In genomic region chr9:129068110-129068509, GRCh38 we compare ENCODE assay signal across 14 cellular contexts. TPM values are rescaled to one million over a fixed set of nuclear protein-coding genes. Genes with fewer than 3 reads are reported as not detected.
DNase-seq lines count a peak whose midpoint lies in the region; ATAC-seq, FAIRE-seq and TF ChIP-seq lines count a peak whose summit lies in the region.
"Had no signal": no experiment of that assay in that cellular context is flagged by ENCODE, and none has a peak within 500 bp of the region (broad histone marks: within the 10 kb centered on the region; RNA-seq: fewer than 3 reads in every experiment).

No MANE protein-coding gene starts in this region.

- no peak overlapping the region for H3K4me2 ChIP-seq in K562 (ENCODE audit: insufficient read depth, low read length)

- H3K9me3 ChIP-seq in K562 (replicated peaks; ENCODE audit: control insufficient read depth, insufficient read depth, low read depth, low read length) (no peaks in the 10 kb centered on the region), gastrocnemius medialis (no peaks in the 10 kb centered on the region)
- H3K9me3 ChIP-seq: body of pancreas, left lung, thyroid gland had no signal

- H3K4me1 Mint-ChIP-seq in stimulated activated naive CD8-positive, alpha-beta T cell treated with anti-CD3 and anti-CD28 coated beads, Interleukin-15, Interleukin-2, amounts not matched to agents 100 ng/mL and 50 ng/mL, for 24 hours (ENCODE audit: low read depth): peaks cover 36% of the 10 kb centered on the region

- H3K79me2 ChIP-seq in K562 (ENCODE audit: control insufficient read depth, insufficient read depth, low read length): peaks cover 16% of the 10 kb centered on the region; the same call in 2 of the 3 replicates

- H3K4me3 Mint-ChIP-seq in stimulated activated naive CD8-positive, alpha-beta T cell treated with anti-CD3 and anti-CD28 coated beads, Interleukin-15, Interleukin-2, amounts not matched to agents 100 ng/mL and 50 ng/mL, for 24 hours: no peak overlapping the region

- H3K27me3 Mint-ChIP-seq in stimulated activated naive CD8-positive, alpha-beta T cell treated with anti-CD3 and anti-CD28 coated beads, Interleukin-15, Interleukin-2, amounts not matched to agents 100 ng/mL and 50 ng/mL, for 24 hours: no peaks in the 10 kb centered on the region

- TF ChIP-seq POLR2A in K562 (conservative IDR thresholded peaks at IDR 0.05): no peak
- TF ChIP-seq POLR2A in gastrocnemius medialis (IDR thresholded peaks at IDR 0.05): no peak

- peaks cover 18% of the 10 kb centered on the region for H3K36me3 Mint-ChIP-seq in stimulated activated naive CD8-positive, alpha-beta T cell treated with anti-CD3 and anti-CD28 coated beads, Interleukin-15, Interleukin-2, amounts not matched to agents 100 ng/mL and 50 ng/mL, for 24 hours (ENCODE audit: low read depth)

- BruUV-seq in K562 (replicated peaks; lab: Mats Ljungman, UMichigan): no TSS peak

- no peak for ATAC-seq in stimulated activated naive CD8-positive, alpha-beta T cell treated with anti-CD3 and anti-CD28 coated beads, Interleukin-15, Interleukin-2, amounts not matched to agents 100 U/mL and 50 U/mL, for 24 hours
- ATAC-seq in K562 (no peak), gastrocnemius medialis (no peak)
- ATAC-seq: body of pancreas, left lung had no signal

- TF ChIP-seq CTCF in K562 (IDR thresholded peaks at IDR 0.05 in 2 of 3, conservative IDR thresholded peaks at IDR 0.05 in 1 of 3; ENCODE audit: insufficient read depth in 2 of 3, low read depth in 1 of 3, low read length in 3 of 3) (no peak), dorsolateral prefrontal cortex (IDR thresholded peaks at IDR 0.05 in 54 of 56, conservative IDR thresholded peaks at IDR 0.05 in 2 of 56; ENCODE audit: low read depth in 1 of 56, partially characterized antibody in 56 of 56) (no peak), gastrocnemius medialis (IDR thresholded peaks at IDR 0.05 in 4 of 5, conservative IDR thresholded peaks at IDR 0.05 in 1 of 5) (no peak)

- H3K9me1 ChIP-seq in K562 (ENCODE audit: control insufficient read depth, insufficient read depth, low read length): peaks cover 5% of the 10 kb centered on the region

- CTCF ChIA-PET in K562 (lab: Yijun Ruan, JAX; ENCODE audit: low intra/inter-chr PET ratio): no interaction called here

- no peak for TF ChIP-seq EP300 in K562 (IDR thresholded peaks at IDR 0.05; ENCODE audit: low read length)

- in situ Hi-C loops in K562 (cut with MboI) (no loop called here), gastrocnemius medialis (cut with MboI; ENCODE audit: low sequenced_read_pairs in 4 of 4) (no loop called here)

- POLR2A ChIA-PET in K562 (lab: Yijun Ruan, JAX): interaction anchor here (0.9 to 1.1 kb wide), 3 partner anchors 8 to 13 kb away, joined by 3 to 6 read pairs (median 5); partner anchors contain the start of gene DOLPP1

- peaks cover 76% of the 10 kb centered on the region for H3K36me3 ChIP-seq in K562 (ENCODE audit: control insufficient read depth, insufficient read depth, low read length)
- H3K36me3 ChIP-seq in gastrocnemius medialis: peaks cover 0 to 55% of the 10 kb centered on the region in 2 donors

- H2AFZ ChIP-seq in K562 (ENCODE audit: low read depth, low read length): no peak overlapping the region

- WGBS in K562 (ENCODE audit: insufficient coverage, low coverage, missing lambda C conversion rate): 85% methylated on average over 15 of the region's 19 CpGs

- H3K27ac Mint-ChIP-seq in stimulated activated naive CD8-positive, alpha-beta T cell treated with anti-CD3 and anti-CD28 coated beads, Interleukin-15, Interleukin-2, amounts not matched to agents 100 ng/mL and 50 ng/mL, for 24 hours: peak overlapping the region; percentile 89

- H4K20me1 ChIP-seq in K562 (replicated peaks; ENCODE audit: control insufficient read depth, insufficient read depth, low read length): no peaks in the 10 kb centered on the region

- no peak for TF ChIP-seq RAD21 in K562 (CRISPR knock-in tag; conservative IDR thresholded peaks at IDR 0.05 in 1 of 2, IDR thresholded peaks at IDR 0.05 in 1 of 2)

- H3K9me3 Mint-ChIP-seq in stimulated activated naive CD8-positive, alpha-beta T cell treated with anti-CD3 and anti-CD28 coated beads, Interleukin-15, Interleukin-2, amounts not matched to agents 100 ng/mL and 50 ng/mL, for 24 hours: no peaks in the 10 kb centered on the region

- no peak for FAIRE-seq in K562 (lab: Jason Lieb, UNC)

- H3K4me1 ChIP-seq in K562 (replicated peaks in 1 of 2; ENCODE audit: control insufficient read depth in 2 of 2, insufficient read depth in 2 of 2, low read length in 2 of 2): peaks cover 44 to 55% of the 10 kb centered on the region in 2 experiments
- no peaks in the 10 kb centered on the region for H3K4me1 ChIP-seq in gastrocnemius medialis
- H3K4me1 ChIP-seq: body of pancreas, thyroid gland had no signal

- intact Hi-C loops in K562 (cut with micrococcal nuclease): no loop called here
- intact Hi-C loops in dorsolateral prefrontal cortex (cut with DNase I): no loop called here
- intact Hi-C loops in gastrocnemius medialis (cut with DNase I; ENCODE audit: low total_unique reads): no loop called here

- peak overlapping the region in 1 of 2 experiments; percentile 70; a peak in 2 of 4 replicates for H3K9ac ChIP-seq in K562 (ENCODE audit: insufficient read depth in 1 of 2, low read depth in 2 of 2, low read length in 2 of 2)

- H3K27ac ChIP-seq in K562 (ENCODE audit: extremely low read depth, low read depth, low read length) (no peak overlapping the region; the same call in 2 of the 3 replicates), dorsolateral prefrontal cortex (no peak overlapping the region), gastrocnemius medialis (no peak overlapping the region)
- H3K27ac ChIP-seq: left lung, thyroid gland had no signal

- no peaks in the 10 kb centered on the region for H3K27me3 ChIP-seq in K562 (ENCODE audit: control insufficient read depth in 2 of 2, insufficient read depth in 2 of 2, low read length in 2 of 2)
- H3K27me3 ChIP-seq in dorsolateral prefrontal cortex: no peaks in the 10 kb centered on the region
- no peaks in the 10 kb centered on the region for H3K27me3 ChIP-seq in gastrocnemius medialis
- H3K27me3 ChIP-seq: body of pancreas, left lung, thyroid gland had no signal

- DNase-seq in stimulated activated naive CD8-positive, alpha-beta T cell treated with anti-CD3 and anti-CD28 coated beads, Interleukin-15, Interleukin-2, amounts not matched to agents 100 U/mL and 50 U/mL, for 24 hours: no peak
- DNase-seq in K562 (ENCODE audit: extremely low read depth in 1 of 4, low spot score in 3 of 4) (no peak), dorsolateral prefrontal cortex (no peak), gastrocnemius medialis (no peak), NCI-H2107 (lab: John Stamatoyannopoulos, UW) (no peak)
- DNase-seq: body of pancreas, DMS79 treated with DMSO at 0.1 percent for 48 hours, GOT3, left lung, NCI-H2081 treated with DMSO at 0.1 percent for 48 hours, NCI-H774, T-helper 1 cell, thyroid gland had no signal

- no peak overlapping the region for H3K4me3 ChIP-seq in K562
- H3K4me3 ChIP-seq in dorsolateral prefrontal cortex: no peak overlapping the region
- no peak overlapping the region for H3K4me3 ChIP-seq in gastrocnemius medialis
- H3K4me3 ChIP-seq: body of pancreas, left lung, thyroid gland had no signal

RNA-seq across cellular contexts. Expression of gene DOLPP1, which starts 12.8 kb away (rescaled TPM):
- total RNA-seq in K562 (2011; cell fraction: chromatin; rRNA removed; ENCODE audit: low replicate concordance): 25.1 and 61.9 TPM in 2 replicates
- 71.3 and 71.4 TPM in 2 replicates for total RNA-seq in K562 (2011; cell fraction: nucleolus; rRNA removed)
- total RNA-seq in K562 (2011; cell fraction: nucleoplasm; rRNA removed): 60.4 and 62.9 TPM in 2 replicates
- total RNA-seq in K562 (2014; rRNA removed) (25.2 and 28.7 TPM in 2 replicates), K562 (2014; rRNA removed; fragmentation: Illumina TruSeq; extraction: Trizol) (16.1 and 20.1 TPM in 2 replicates), K562 (2015; rRNA removed; fragmentation: Illumina TruSeq; extraction: Trizol) (29.8 and 30.5 TPM in 2 replicates), K562 (2021) (37.5 and 39.8 TPM in 2 replicates), dorsolateral prefrontal cortex (10 to 100 TPM in 118 of 120 experiments, 1 to 10 TPM in 2; 9.9 to 26.6 (median 16.5) TPM), gastrocnemius medialis (1 to 10 TPM; 1.6 to 4.7 (median 2.8) TPM)
- polyA plus RNA-seq in K562 (2011; rRNA removed) (33.4 and 36.2 TPM in 2 replicates), K562 (2014; fragmentation: Illumina TruSeq; extraction: Trizol) (34.6 and 38.7 TPM in 2 replicates), K562 (2014; fragmentation: Nextera tagmentation; extraction: Ambion mirVana) (10 to 100 TPM in 1 of 2 experiments, 1 to 10 TPM in 1; 3.0 to 19.2 TPM), K562 (2014; rRNA removed) (36.5 and 40.5 TPM in 2 replicates)
- 45.2 and 65.3 TPM in 2 replicates for polyA plus RNA-seq in K562 (2011; cell fraction: cytosol; rRNA removed)
- polyA plus RNA-seq in K562 (2011; cell fraction: nucleus; rRNA removed): 50.0 and 61.6 TPM in 2 replicates
- polyA plus RNA-seq in K562 (2012): 21.4 and 22.1 TPM in 2 replicates
- polyA minus RNA-seq in K562 (2011; rRNA and poly(A)+ RNA removed): 19.4 and 20.2 TPM in 2 replicates
- polyA minus RNA-seq in K562 (2011; cell fraction: cytosol; rRNA and poly(A)+ RNA removed): 11.6 and 13.9 TPM in 2 replicates
- polyA minus RNA-seq in K562 (2011; cell fraction: nucleus; rRNA and poly(A)+ RNA removed): 9.4 and 14.6 TPM in 2 replicates

RNA-seq across cellular contexts. Expression of gene MIGA2, which starts 31.7 kb away (rescaled TPM):
- total RNA-seq in K562 (2011; cell fraction: chromatin; rRNA removed; ENCODE audit: low replicate concordance): 92.3 and 308 TPM in 2 replicates
- total RNA-seq in K562 (2011; cell fraction: nucleolus; rRNA removed): 215 and 248 TPM in 2 replicates
- 114 and 139 TPM in 2 replicates for total RNA-seq in K562 (2011; cell fraction: nucleoplasm; rRNA removed)
- total RNA-seq in K562 (2014; rRNA removed) (25.4 and 30.5 TPM in 2 replicates), K562 (2014; rRNA removed; fragmentation: Illumina TruSeq; extraction: Trizol) (5.3 and 7.3 TPM in 2 replicates), K562 (2015; rRNA removed; fragmentation: Illumina TruSeq; extraction: Trizol) (18.0 and 22.7 TPM in 2 replicates), K562 (2021) (47.6 and 49.4 TPM in 2 replicates), dorsolateral prefrontal cortex (10 to 100 TPM; 33.8 to 76.4 (median 47.9) TPM), gastrocnemius medialis (10 to 100 TPM in 3 of 4 donors, 1 to 10 TPM in 1; 5.8 to 20.6 (median 18.1) TPM)
- polyA plus RNA-seq in K562 (2011; rRNA removed) (19.8 and 37.8 TPM in 2 replicates), K562 (2014; fragmentation: Illumina TruSeq; extraction: Trizol) (15.2 and 25.9 TPM in 2 replicates), K562 (2014; fragmentation: Nextera tagmentation; extraction: Ambion mirVana) (under 1 TPM; 0.15 to 0.77 TPM), K562 (2014; rRNA removed) (51.4 and 54.1 TPM in 2 replicates)
- 19.0 and 25.6 TPM in 2 replicates for polyA plus RNA-seq in K562 (2011; cell fraction: cytosol; rRNA removed)
- polyA plus RNA-seq in K562 (2011; cell fraction: nucleus; rRNA removed): 374 and 378 TPM in 2 replicates
- 25.3 and 34.3 TPM in 2 replicates for polyA plus RNA-seq in K562 (2012)
- polyA minus RNA-seq in K562 (2011; rRNA and poly(A)+ RNA removed): 7.0 and 8.3 TPM in 2 replicates
- polyA minus RNA-seq in K562 (2011; cell fraction: cytosol; rRNA and poly(A)+ RNA removed): 10.7 and 12.7 TPM in 2 replicates
- 52.0 and 76.5 TPM in 2 replicates for polyA minus RNA-seq in K562 (2011; cell fraction: nucleus; rRNA and poly(A)+ RNA removed)

RNA-seq across cellular contexts. Expression of gene SH3GLB2, which starts 40.0 kb away (rescaled TPM):
- total RNA-seq in K562 (2011; cell fraction: chromatin; rRNA removed; ENCODE audit: low replicate concordance): 56.9 and 171 TPM in 2 replicates
- 132 and 142 TPM in 2 replicates for total RNA-seq in K562 (2011; cell fraction: nucleolus; rRNA removed)
- 83.5 and 91.6 TPM in 2 replicates for total RNA-seq in K562 (2011; cell fraction: nucleoplasm; rRNA removed)
- 58.8 and 72.7 TPM in 2 replicates for total RNA-seq in K562 (2014; rRNA removed)
- total RNA-seq in K562 (2014; rRNA removed; fragmentation: Illumina TruSeq; extraction: Trizol): 17.3 and 23.0 TPM in 2 replicates
- 35.2 and 35.9 TPM in 2 replicates for total RNA-seq in K562 (2015; rRNA removed; fragmentation: Illumina TruSeq; extraction: Trizol)
- total RNA-seq in K562 (2021): 88.4 and 90.2 TPM in 2 replicates
- 60.6 and 64.2 TPM in 2 replicates for polyA plus RNA-seq in K562 (2011; rRNA removed)
- 57.8 and 99.1 TPM in 2 replicates for polyA plus RNA-seq in K562 (2011; cell fraction: cytosol; rRNA removed)
- 381 and 681 TPM in 2 replicates for polyA plus RNA-seq in K562 (2011; cell fraction: nucleus; rRNA removed)
- 72.8 and 106 TPM in 2 replicates for polyA plus RNA-seq in K562 (2012)
- polyA plus RNA-seq in K562 (2014; fragmentation: Illumina TruSeq; extraction: Trizol): 63.3 and 68.6 TPM in 2 replicates
- under 1 TPM; 0.20 to 0.98 TPM for polyA plus RNA-seq in K562 (2014; fragmentation: Nextera tagmentation; extraction: Ambion mirVana)
- polyA plus RNA-seq in K562 (2014; rRNA removed): 118 and 124 TPM in 2 replicates
- 7.6 and 15.5 TPM in 2 replicates for polyA minus RNA-seq in K562 (2011; rRNA and poly(A)+ RNA removed)
- 24.0 and 25.5 TPM in 2 replicates for polyA minus RNA-seq in K562 (2011; cell fraction: cytosol; rRNA and poly(A)+ RNA removed)
- 32.9 and 40.3 TPM in 2 replicates for polyA minus RNA-seq in K562 (2011; cell fraction: nucleus; rRNA and poly(A)+ RNA removed)
- total RNA-seq in dorsolateral prefrontal cortex: 100 to 1,000 TPM; 128 to 337 (median 194) TPM
- 10 to 100 TPM; 33.6 to 55.1 (median 44.1) TPM for total RNA-seq in gastrocnemius medialis

RNA-seq across cellular contexts. Expression of gene CRAT, which starts 42.5 kb away (rescaled TPM):
- 9.6 and 13.0 TPM in 2 replicates for total RNA-seq in K562 (2011; cell fraction: chromatin; rRNA removed; ENCODE audit: low replicate concordance)
- total RNA-seq in K562 (2011; cell fraction: nucleolus; rRNA removed): 6.7 and 10.3 TPM in 2 replicates
- 6.0 and 8.1 TPM in 2 replicates for total RNA-seq in K562 (2011; cell fraction: nucleoplasm; rRNA removed)
- total RNA-seq in K562 (2014; rRNA removed) (8.2 and 10.1 TPM in 2 replicates), K562 (2014; rRNA removed; fragmentation: Illumina TruSeq; extraction: Trizol) (2.7 and 3.7 TPM in 2 replicates), K562 (2015; rRNA removed; fragmentation: Illumina TruSeq; extraction: Trizol) (4.7 and 4.8 TPM in 2 replicates), K562 (2021) (13.8 and 14.8 TPM in 2 replicates), dorsolateral prefrontal cortex (10 to 100 TPM; 32.6 to 71.0 (median 47.5) TPM), gastrocnemius medialis (100 to 1,000 TPM; 137 to 167 (median 144) TPM)
- polyA plus RNA-seq in K562 (2011; rRNA removed) (5.4 and 9.6 TPM in 2 replicates), K562 (2014; fragmentation: Illumina TruSeq; extraction: Trizol) (7.4 and 11.7 TPM in 2 replicates), K562 (2014; fragmentation: Nextera tagmentation; extraction: Ambion mirVana) (under 1 TPM; 0.20 to 0.67 TPM), K562 (2014; rRNA removed) (6.2 and 6.3 TPM in 2 replicates)
- 8.6 and 11.9 TPM in 2 replicates for polyA plus RNA-seq in K562 (2011; cell fraction: cytosol; rRNA removed)
- polyA plus RNA-seq in K562 (2011; cell fraction: nucleus; rRNA removed): 12.2 and 15.8 TPM in 2 replicates
- 10.9 and 22.6 TPM in 2 replicates for polyA plus RNA-seq in K562 (2012)
- 5.0 and 5.1 TPM in 2 replicates for polyA minus RNA-seq in K562 (2011; rRNA and poly(A)+ RNA removed)
- polyA minus RNA-seq in K562 (2011; cell fraction: cytosol; rRNA and poly(A)+ RNA removed): 7.5 and 12.5 TPM in 2 replicates
- 2.2 and 4.3 TPM in 2 replicates for polyA minus RNA-seq in K562 (2011; cell fraction: nucleus; rRNA and poly(A)+ RNA removed)

RNA-seq across cellular contexts. Expression of gene PTPA, which starts 43.1 kb away (rescaled TPM):
- 42.2 and 97.6 TPM in 2 replicates for total RNA-seq in K562 (2011; cell fraction: chromatin; rRNA removed; ENCODE audit: low replicate concordance)
- 57.8 and 60.5 TPM in 2 replicates for total RNA-seq in K562 (2011; cell fraction: nucleolus; rRNA removed)
- 50.5 and 57.4 TPM in 2 replicates for total RNA-seq in K562 (2011; cell fraction: nucleoplasm; rRNA removed)
- total RNA-seq in K562 (2014; rRNA removed): 87.7 and 122 TPM in 2 replicates
- 54.0 and 58.6 TPM in 2 replicates for total RNA-seq in K562 (2014; rRNA removed; fragmentation: Illumina TruSeq; extraction: Trizol)
- total RNA-seq in K562 (2015; rRNA removed; fragmentation: Illumina TruSeq; extraction: Trizol): 73.0 and 77.4 TPM in 2 replicates
- total RNA-seq in K562 (2021): 109 and 119 TPM in 2 replicates
- polyA plus RNA-seq in K562 (2011; rRNA removed): 106 and 121 TPM in 2 replicates
- polyA plus RNA-seq in K562 (2011; cell fraction: cytosol; rRNA removed): 85.0 and 104 TPM in 2 replicates
- 59.1 and 61.5 TPM in 2 replicates for polyA plus RNA-seq in K562 (2011; cell fraction: nucleus; rRNA removed)
- polyA plus RNA-seq in K562 (2012): 76.9 and 94.0 TPM in 2 replicates
- 72.6 and 83.7 TPM in 2 replicates for polyA plus RNA-seq in K562 (2014; fragmentation: Illumina TruSeq; extraction: Trizol)
- polyA plus RNA-seq in K562 (2014; fragmentation: Nextera tagmentation; extraction: Ambion mirVana): 1 to 10 TPM; 1.7 to 3.4 TPM
- polyA plus RNA-seq in K562 (2014; rRNA removed): 60.6 and 66.3 TPM in 2 replicates
- polyA minus RNA-seq in K562 (2011; rRNA and poly(A)+ RNA removed): 99.5 and 120 TPM in 2 replicates
- polyA minus RNA-seq in K562 (2011; cell fraction: cytosol; rRNA and poly(A)+ RNA removed): 61.5 and 61.9 TPM in 2 replicates
- polyA minus RNA-seq in K562 (2011; cell fraction: nucleus; rRNA and poly(A)+ RNA removed): 15.3 and 28.9 TPM in 2 replicates
- total RNA-seq in dorsolateral prefrontal cortex: 100 to 1,000 TPM; 149 to 296 (median 203) TPM
- 10 to 100 TPM; 37.6 to 71.6 (median 53.5) TPM for total RNA-seq in gastrocnemius medialis
